In genomic region chr1:191668525-191668924, GRCh38 we compare ENCODE assay signal across 25 cellular contexts.
"Had no signal": no experiment of that assay in that cellular context is flagged by ENCODE, and none has a peak within 500 bp of the region (broad histone marks: within the 10 kb centered on the region; RNA-seq: fewer than 3 reads in every experiment).

No MANE protein-coding gene starts in this region.

- H3K27ac ChIP-seq: adrenal gland, VCaP had no signal

- ATAC-seq: activated CD4-positive, alpha-beta T cell treated with anti-CD3 and anti-CD28 coated beads for 36 hours; activated CD8-positive, alpha-beta T cell treated with anti-CD3 and anti-CD28 coated beads for 36 hours; activated T-cell treated with anti-CD3 and anti-CD28 coated beads, Interleukin-2, amount 50 U/mL, for 72 hours had no signal

- H3K27me3 ChIP-seq: adrenal gland had no signal

- H3K36me3 ChIP-seq: adrenal gland had no signal

- H3K4me3 ChIP-seq: adrenal gland had no signal

- FAIRE-seq: colon had no signal

- H3K9me3 ChIP-seq: adrenal gland had no signal

- H3K4me1 ChIP-seq: adrenal gland had no signal

- DNase-seq: activated CD4-positive, alpha-beta T cell treated with anti-CD3 and anti-CD28 coated beads for 36 hours; activated CD4-positive, alpha-beta T cell treated with anti-CD3 and anti-CD28 coated beads, Interleukin-2, amount 50 U/mL, for 1 hour; activated CD4-positive, CD25-positive, alpha-beta regulatory T cell; activated CD8-positive, alpha-beta memory T cell treated with anti-CD3 and anti-CD28 coated beads, Interleukin-2, amount 50 U/mL, for 4 hours; activated CD8-positive, alpha-beta T cell treated with anti-CD3 and anti-CD28 coated beads for 36 hours; activated gamma-delta T cell treated with Interleukin-2 at 50 U/mL for 16 hours; activated naive CD4-positive, alpha-beta T cell treated with anti-CD3 and anti-CD28 coated beads, Interleukin-2, amount 10 ng/mL, durations not matched to agents 7 days and 5 days; activated naive CD8-positive, alpha-beta T cell treated with anti-CD3 and anti-CD28 coated beads, Interleukin-2, amount 10 ng/mL, durations not matched to agents 7 days and 5 days; activated T-cell treated with anti-CD3 and anti-CD28 coated beads, Interleukin-2, amount 50 U/mL, for 72 hours; adrenal gland; anterior cingulate cortex; cerebellar nuclear complex; MV-4-11; NCI-H1092 treated with DMSO at 0.1 percent for 48 hours; NCI-H1417 treated with DMSO at 0.1 percent for 48 hours; NCI-H1694; NCI-H2029; NCI-H2107; NCI-H345; NCI-H510A; NCI-H69; SIG-M5; T-helper 1 cell had no signal
